In genomic region chr17:315442-315841, GRCh38 we compare ENCODE assay signal across 8 cellular contexts. TPM values are rescaled to one million over a fixed set of nuclear protein-coding genes. Genes with fewer than 3 reads are reported as not detected.
DNase-seq lines count a peak whose midpoint lies in the region; ATAC-seq, FAIRE-seq and TF ChIP-seq lines count a peak whose summit lies in the region.
"Not testable (repeated sequence)": the region's sequence is repeated elsewhere in the genome, so short reads cannot be mapped to it uniquely, and the experiment has no call there.

No MANE protein-coding gene starts in this region.

- H2AFZ ChIP-seq in H1 (ENCODE audit: low read length); neuronal stem cell (ENCODE audit: low read length): not testable (repeated sequence)

- not testable (repeated sequence) for H3K56ac ChIP-seq in H1 (replicated peaks; ENCODE audit: insufficient read length, low read depth, low read length)

- WGBS in A549 (ENCODE audit: missing lambda C conversion rate): 75% methylated on average over 2 of the region's 2 CpGs
- 72% methylated on average over 2 of the region's 2 CpGs; no CpG with 5 or more reads in 1 of the 2 experiments for WGBS in H1 (ENCODE audit: extremely low coverage in 1 of 2, insufficient coverage in 1 of 2, insufficient read length in 1 of 2, insufficient replicate concordance in 2 of 2, low coverage in 1 of 2, low lambda C conversion rate in 2 of 2, missing lambda C conversion rate in 1 of 2), 2 experiments
- WGBS in liver: 54% methylated on average over 2 of the region's 2 CpGs
- WGBS in neuronal stem cell (ENCODE audit: extremely low coverage in 2 of 2, insufficient read length in 2 of 2, insufficient replicate concordance in 1 of 2), 2 donors: no CpG with 5 or more reads among the region's 2 CpGs

- H3K79me1 ChIP-seq in H1 (ENCODE audit: low read depth, low read length); neuronal stem cell (ENCODE audit: low read depth, low read length): not testable (repeated sequence)

- CTCF ChIA-PET in A549 (lab: Yijun Ruan, JAX); H1 (lab: Charles Lee; ENCODE audit: partially characterized antibody): not testable (repeated sequence)

- not testable (repeated sequence) for H2BK15ac ChIP-seq in H1 (ENCODE audit: low read length)
- H2BK15ac ChIP-seq in neuronal stem cell (ENCODE audit: low read length): peak overlapping the region; percentile 11

- H3K9me3 ChIP-seq in A549; H1 (ENCODE audit: insufficient read depth in 2 of 2, low read depth in 1 of 2, low read length in 1 of 2); liver (ENCODE audit: control insufficient read depth in 4 of 4, low read length in 3 of 4); neuronal stem cell (replicated peaks in 1 of 2; ENCODE audit: control insufficient read depth in 2 of 2, insufficient read depth in 1 of 2, low read depth in 1 of 2, low read length in 2 of 2): not testable (repeated sequence)

- H3K18ac ChIP-seq in H1 (ENCODE audit: extremely low read depth, low read length): not testable (repeated sequence)
- H3K18ac ChIP-seq in neuronal stem cell (ENCODE audit: low read length): peak overlapping the region; percentile 6

- peak overlapping the region; percentile 97 for H2AK5ac ChIP-seq in H1 (ENCODE audit: low read depth, low read length)
- not testable (repeated sequence) for H2AK5ac ChIP-seq in neuronal stem cell (ENCODE audit: low read depth, low read length)

- H4K20me1 ChIP-seq in H1 (replicated peaks in 1 of 2; ENCODE audit: control insufficient read depth in 1 of 2, insufficient read depth in 2 of 2, low read length in 2 of 2): not testable (repeated sequence)

- not testable (repeated sequence) for TF ChIP-seq RAD21 in A549 (conservative IDR thresholded peaks at IDR 0.05 in 1 of 2, IDR thresholded peaks at IDR 0.05 in 1 of 2); H1 (IDR thresholded peaks at IDR 0.05 in 1 of 2, conservative IDR thresholded peaks at IDR 0.05 in 1 of 2; ENCODE audit: low read depth in 2 of 2, low read length in 2 of 2); liver (IDR thresholded peaks at IDR 0.05)

- not testable (repeated sequence) for H3K4me3 ChIP-seq in A549; bronchial epithelial cell (ENCODE audit: low read depth, low read length); H1 (ENCODE audit: extremely low read depth in 1 of 4, insufficient read depth in 2 of 4, low read depth in 3 of 4, low read length in 4 of 4); liver (ENCODE audit: low read depth in 1 of 3, low read length in 3 of 3)
- peak overlapping the region in 1 of 2 donors; percentile 43 for H3K4me3 ChIP-seq in neuronal stem cell (ENCODE audit: low read length in 2 of 2)

- TF ChIP-seq EP300 in A549 (IDR thresholded peaks at IDR 0.05); H1 (IDR thresholded peaks at IDR 0.05; ENCODE audit: borderline replicate concordance in 1 of 2, low read depth in 2 of 2, low read length in 2 of 2): not testable (repeated sequence)

- not testable (repeated sequence) for H2BK5ac ChIP-seq in H1 (ENCODE audit: low read depth, low read length); neuronal stem cell (ENCODE audit: low read length)

- peak; percentile 99 for FAIRE-seq in A549 (lab: Jason Lieb, UNC)
- FAIRE-seq in GM18507 (lab: Jason Lieb, UNC): peak; percentile 78
- FAIRE-seq in bronchial epithelial cell (lab: Jason Lieb, UNC): peak; percentile 100
- peak; percentile 92 for FAIRE-seq in H1 (lab: Jason Lieb, UNC)

- not testable (repeated sequence) for H2BK20ac ChIP-seq in H1 (ENCODE audit: low read length)

- peak overlapping the region; percentile 54 for H3K14ac ChIP-seq in H1 (ENCODE audit: insufficient read length)
- not testable (repeated sequence) for H3K14ac ChIP-seq in neuronal stem cell (ENCODE audit: low read length)

- not testable (repeated sequence) for H2BK120ac ChIP-seq in H1 (replicated peaks; ENCODE audit: low read depth, low read length)
- peak overlapping the region; percentile 10 for H2BK120ac ChIP-seq in neuronal stem cell (ENCODE audit: low read depth, low read length)

- not testable (repeated sequence) for H3K23me2 ChIP-seq in H1 (ENCODE audit: low read depth, low read length)

- not testable (repeated sequence) for H3K4ac ChIP-seq in H1 (replicated peaks; ENCODE audit: insufficient read length, low read depth, low read length); neuronal stem cell (ENCODE audit: low read length)

- not testable (repeated sequence) for H2BK12ac ChIP-seq in H1 (ENCODE audit: low read depth, low read length); neuronal stem cell (ENCODE audit: low read length)

- H3K36me3 ChIP-seq in bronchial epithelial cell (ENCODE audit: control insufficient read depth, insufficient read depth, low read length); H1 (ENCODE audit: control insufficient read depth in 2 of 4, insufficient read depth in 4 of 4, low read length in 3 of 4); neuronal stem cell (replicated peaks in 1 of 2; ENCODE audit: control insufficient read depth in 2 of 2, insufficient read depth in 2 of 2, low read length in 2 of 2): not testable (repeated sequence)
- peaks cover 0 to 13% (median 7%) of the 10 kb centered on the region in 4 donors for H3K36me3 ChIP-seq in liver (ENCODE audit: control insufficient read depth in 4 of 4, insufficient read depth in 3 of 4, low read depth in 1 of 4, low read length in 3 of 4)

- not testable (repeated sequence) for H3K4me1 ChIP-seq in A549; liver (ENCODE audit: control insufficient read depth in 4 of 4, insufficient read depth in 4 of 4, low read length in 3 of 4)
- H3K4me1 ChIP-seq in H1 (replicated peaks in 1 of 4; ENCODE audit: control insufficient read depth in 3 of 4, insufficient read depth in 4 of 4, low read length in 3 of 4): peaks cover 3 to 11% (median 7%) of the 10 kb centered on the region in 4 experiments; a peak in 6 of 7 replicates
- peaks cover under 1 to 22% of the 10 kb centered on the region in 2 donors for H3K4me1 ChIP-seq in neuronal stem cell (ENCODE audit: control insufficient read depth in 2 of 2, insufficient read depth in 1 of 2, low read depth in 1 of 2, low read length in 2 of 2)

- POLR2A ChIA-PET in A549 (lab: Yijun Ruan, JAX); H1 (lab: Charles Lee; ENCODE audit: partially characterized antibody): not testable (repeated sequence)

- not testable (repeated sequence) for H3K4me2 ChIP-seq in A549; H1 (ENCODE audit: insufficient read depth in 1 of 2, low read depth in 2 of 2, low read length in 2 of 2); neuronal stem cell (ENCODE audit: insufficient read depth, low read length, poor library complexity, severe bottlenecking)

- H3K27ac ChIP-seq in A549; H1 (ENCODE audit: low read depth, low read length); liver (ENCODE audit: low read depth in 1 of 2, low read length in 2 of 2); neuronal stem cell (replicated peaks; ENCODE audit: low read length): not testable (repeated sequence)

- not testable (repeated sequence) for H4K91ac ChIP-seq in H1 (replicated peaks; ENCODE audit: insufficient read length, low read length)
- H4K91ac ChIP-seq in neuronal stem cell (ENCODE audit: low read depth, low read length, poor library complexity): peak overlapping the region; percentile 60

- not testable (repeated sequence) for H3K23ac ChIP-seq in H1 (ENCODE audit: insufficient read length)
- H3K23ac ChIP-seq in neuronal stem cell (ENCODE audit: low read depth, low read length, poor library complexity): peak overlapping the region; percentile 12

- not testable (repeated sequence) for H3K27me3 ChIP-seq in bronchial epithelial cell (ENCODE audit: control insufficient read depth, insufficient read depth, low read length); H1 (replicated peaks in 1 of 4; ENCODE audit: control insufficient read depth in 3 of 4, extremely low read depth in 1 of 4, insufficient read depth in 3 of 4, low read length in 3 of 4); liver (ENCODE audit: control insufficient read depth in 4 of 4, insufficient read depth in 4 of 4, low read length in 3 of 4); neuronal stem cell (ENCODE audit: control insufficient read depth in 3 of 3, insufficient read depth in 3 of 3, low read depth in 1 of 3, low read length in 3 of 3)

- DNase-seq in A549 (ENCODE audit: low read depth in 1 of 2, low spot score in 1 of 2); GM18507 (ENCODE audit: extremely low spot score, insufficient read length, low read depth); bronchial epithelial cell (ENCODE audit: low read depth); H1 (ENCODE audit: low read depth in 1 of 2, low spot score in 2 of 2); neuronal stem cell (ENCODE audit: low spot score): not testable (repeated sequence)
- DNase-seq in RKO (ENCODE audit: low spot score): peak; percentile 12
- DNase-seq in fibroblast of gingiva (ENCODE audit: low read depth): peak; percentile 9

- H3K79me2 ChIP-seq in H1 (ENCODE audit: control insufficient read depth in 1 of 2, insufficient read depth in 2 of 2, low read length in 2 of 2): not testable (repeated sequence)

- H4K5ac ChIP-seq in H1 (ENCODE audit: insufficient read length, low read depth, low read length): not testable (repeated sequence)

- H4K8ac ChIP-seq in H1 (ENCODE audit: extremely low read depth, insufficient read depth, low read length): not testable (repeated sequence)
- H4K8ac ChIP-seq in neuronal stem cell (ENCODE audit: low read depth, low read length): peak overlapping the region; percentile 26

- H3K9ac ChIP-seq in H1 (replicated peaks in 1 of 4; ENCODE audit: extremely low read depth in 1 of 4, low read depth in 3 of 4, low read length in 3 of 4); liver (ENCODE audit: low read depth in 1 of 2, low read length in 2 of 2); neuronal stem cell (ENCODE audit: low read depth, low read length, poor library complexity): not testable (repeated sequence)

- ATAC-seq in A549: not testable (repeated sequence)

- peak; percentile 23; the same call in 1 of the 2 replicates for TF ChIP-seq POLR2A in A549 (IDR thresholded peaks at IDR 0.05; ENCODE audit: low read length)
- TF ChIP-seq POLR2A in H1 (IDR thresholded peaks at IDR 0.05; ENCODE audit: control extremely low read depth in 1 of 2, low read depth in 2 of 2, low read length in 2 of 2): not testable (repeated sequence)

- not testable (repeated sequence) for TF ChIP-seq CTCF in A549 (IDR thresholded peaks at IDR 0.05); bronchial epithelial cell (IDR thresholded peaks at IDR 0.05; ENCODE audit: insufficient read depth, low read length, severe bottlenecking); H1 (IDR thresholded peaks at IDR 0.05; ENCODE audit: control extremely low read depth in 1 of 3, insufficient read depth in 1 of 3, low read depth in 1 of 3, low read length in 3 of 3); liver (IDR thresholded peaks at IDR 0.05; ENCODE audit: low read depth, low read length, missing input control)

RNA-seq across cellular contexts. Expression of gene RPH3AL, which starts 37.2 kb away (rescaled TPM):
- polyA plus RNA-seq in A549 (2011; rRNA removed) (29.6 and 31.1 TPM in 2 replicates), A549 (2017; fragmentation: RNase III; extraction: RNeasy Plus Mini Kit Qiagen cat#74134 plus additional on column Dnase treatment) (20.0 to 27.4 TPM (median 23.3 TPM) in 3 replicates), H1 (2011; rRNA removed) (5.8 and 10.7 TPM in 2 replicates), liver (10 to 100 TPM; 10.3 to 17.4 TPM)
- polyA plus RNA-seq in A549 (2012; cell fraction: cytosol; rRNA removed): 18.3 and 24.8 TPM in 2 replicates
- polyA plus RNA-seq in A549 (2012; cell fraction: nucleus; rRNA removed): 36.1 and 36.4 TPM in 2 replicates
- 71.4 and 90.3 TPM in 2 replicates for polyA minus RNA-seq in A549 (2011; rRNA and poly(A)+ RNA removed)
- total RNA-seq in bronchial epithelial cell (6.1 and 11.3 TPM in 2 replicates), liver (10 to 100 TPM in 1 of 2 donors, 1 to 10 TPM in 1; 8.5 to 52.5 TPM)
- total RNA-seq in H1 (2021; fragmentation: NEBNext Ultra II Directional; extraction: Animal tissue kit (Norgen Biotek cat#: 25700)): 5.6 and 6.1 TPM in 2 replicates
- polyA plus RNA-seq in H1 (2011; cell fraction: cytosol; rRNA removed): 6.1 TPM
- polyA plus RNA-seq in H1 (2011; cell fraction: nucleus; rRNA removed): 8.3 TPM
- polyA plus RNA-seq in H1 (2012, experiment 1 of 2): 4.1 to 6.5 TPM (median 4.9 TPM) in 4 replicates
- polyA plus RNA-seq in H1 (2012, experiment 2 of 2): 6.6 TPM
- 3.9 TPM for polyA plus RNA-seq in H1 (2013, experiment 1 of 2)
- 4.0 TPM for polyA plus RNA-seq in H1 (2013, experiment 2 of 2)
- 2.3 and 2.7 TPM in 2 replicates for polyA minus RNA-seq in H1 (2011; rRNA and poly(A)+ RNA removed)
- 4.3 TPM for polyA minus RNA-seq in H1 (2011; cell fraction: cytosol; rRNA and poly(A)+ RNA removed)
- 9.9 TPM for polyA minus RNA-seq in H1 (2011; cell fraction: nucleus; rRNA and poly(A)+ RNA removed)
- 7.7 TPM for polyA plus RNA-seq in neuronal stem cell (2013, experiment 1 of 2)
- polyA plus RNA-seq in neuronal stem cell (2013, experiment 2 of 2): 6.5 TPM
